In genomic region chr15:64623347-64624024, GRCh38 we compare ENCODE assay signal across 11 cellular contexts.
A peak's percentile ranks its signal among the peaks of the same experiment; 100 is the strongest.
DNase-seq lines count a peak whose midpoint lies in the region; ATAC-seq and TF ChIP-seq lines count a peak whose summit lies in the region.
"Had no signal": no experiment of that assay in that cellular context is flagged by ENCODE, and none has a peak within 500 bp of the region (broad histone marks: within the 10 kb centered on the region; RNA-seq: fewer than 3 reads in every experiment).

No MANE protein-coding gene starts in this region.

- no peaks in the 10 kb centered on the region for H3K27me3 ChIP-seq in CD8-positive, alpha-beta T cell (ENCODE audit: insufficient read depth, low read length)
- no peaks in the 10 kb centered on the region for H3K27me3 ChIP-seq in spleen (replicated peaks in 1 of 7)

- peaks cover 94% of the 10 kb centered on the region for H3K4me1 ChIP-seq in CD8-positive, alpha-beta T cell (ENCODE audit: insufficient read depth, low read length)
- peaks cover 31 to 88% (median 60%) of the 10 kb centered on the region in 6 donors for H3K4me1 ChIP-seq in spleen

- H3K9me3 Mint-ChIP-seq in CD8-positive, alpha-beta T cell: no peaks in the 10 kb centered on the region
- no peaks in the 10 kb centered on the region for H3K9me3 Mint-ChIP-seq in IgD-negative memory B cell
- H3K9me3 Mint-ChIP-seq in activated naive CD8-positive, alpha-beta T cell treated with anti-CD3 and anti-CD28 coated beads for 36 hours: no peaks in the 10 kb centered on the region

- peak overlapping the region; percentile 75 for H3K4me3 Mint-ChIP-seq in CD8-positive, alpha-beta T cell
- peak overlapping the region in 3 of 4 donors; percentile 14 to 82 (median 77) for H3K4me3 Mint-ChIP-seq in IgD-negative memory B cell
- H3K4me3 Mint-ChIP-seq in activated naive CD8-positive, alpha-beta T cell treated with anti-CD3 and anti-CD28 coated beads for 36 hours: peak overlapping the region; percentile 47

- peaks cover 92% of the 10 kb centered on the region for H3K4me1 Mint-ChIP-seq in CD8-positive, alpha-beta T cell (ENCODE audit: low read depth)
- peaks cover 35 to 50% (median 46%) of the 10 kb centered on the region in 3 donors for H3K4me1 Mint-ChIP-seq in IgD-negative memory B cell
- peaks cover 85% of the 10 kb centered on the region for H3K4me1 Mint-ChIP-seq in activated naive CD8-positive, alpha-beta T cell treated with anti-CD3 and anti-CD28 coated beads for 36 hours

- POLR2A ChIA-PET in CD8-positive, alpha-beta T cell (lab: Charles Lee): interaction anchor here (1.1 kb wide), 1 partner anchor 25 kb away, joined by 3 read pairs; no protein-coding TSS in a partner anchor

- DNase-seq in CD8-positive, alpha-beta T cell: no peak
- DNase-seq in activated naive CD8-positive, alpha-beta T cell treated with anti-CD3 and anti-CD28 coated beads for 36 hours: peak; percentile 45
- no peak for DNase-seq in spleen
- DNase-seq in NCI-H1417 treated with DMSO at 0.1 percent for 48 hours (lab: John Stamatoyannopoulos, UW): no peak
- DNase-seq in putamen (ENCODE audit: low spot score): no peak
- DNase-seq in KBM-7: no peak
- DNase-seq: NCI-H1105 treated with DMSO at 0.1 percent for 48 hours, right cardiac atrium had no signal

- H3K27me3 Mint-ChIP-seq in CD8-positive, alpha-beta T cell (ENCODE audit: low read depth): no peaks in the 10 kb centered on the region
- H3K27me3 Mint-ChIP-seq in IgD-negative memory B cell: no peaks in the 10 kb centered on the region
- H3K27me3 Mint-ChIP-seq in activated naive CD8-positive, alpha-beta T cell treated with anti-CD3 and anti-CD28 coated beads for 36 hours: no peaks in the 10 kb centered on the region

- H3K27ac ChIP-seq in CD8-positive, alpha-beta T cell (ENCODE audit: low read depth, low read length): peak overlapping the region; percentile 42
- H3K27ac ChIP-seq in spleen: peak overlapping the region in 5 of 8 donors; percentile 73 to 82 (median 78)
- H3K27ac ChIP-seq: thoracic aorta had no signal

- H3K9me3 ChIP-seq in CD8-positive, alpha-beta T cell (ENCODE audit: low read length): no peaks in the 10 kb centered on the region
- H3K9me3 ChIP-seq in spleen: no peaks in the 10 kb centered on the region
- H3K9me3 ChIP-seq: thoracic aorta had no signal

- intact Hi-C loops in CD8-positive, alpha-beta T cell (cut with DNase I, micrococcal nuclease): loop anchor here in 1 of 2 experiments (2.0 to 5.0 kb wide), 2 partner anchors 27 to 36 kb away; no protein-coding TSS in a partner anchor
- intact Hi-C loops in spleen (cut with DNase I; ENCODE audit: low total_unique reads): no loop called here

- in situ Hi-C loops in KBM-7 (cut with MboI; ENCODE audit: low pct_unique_long_range_greater_than_20kb, low sequenced_read_pairs): no loop called here

- H3K4me3 ChIP-seq in CD8-positive, alpha-beta T cell (ENCODE audit: low read depth, low read length): peak overlapping the region; percentile 26
- peak overlapping the region in 3 of 8 donors; percentile 3 to 45 (median 11) for H3K4me3 ChIP-seq in spleen
- H3K4me3 ChIP-seq: thoracic aorta had no signal

- no peak for TF ChIP-seq CTCF in CD8-positive, alpha-beta T cell (IDR thresholded peaks at IDR 0.05)
- TF ChIP-seq CTCF in spleen (IDR thresholded peaks at IDR 0.05 in 8 of 11, conservative IDR thresholded peaks at IDR 0.05 in 3 of 11): no peak

- no peaks in the 10 kb centered on the region for H3K36me3 ChIP-seq in CD8-positive, alpha-beta T cell (ENCODE audit: insufficient read depth, low read length)
- H3K36me3 ChIP-seq in spleen: peaks cover 0 to 13% (median 0%) of the 10 kb centered on the region in 6 donors

- ATAC-seq in CD8-positive, alpha-beta T cell: no peak
- no peak for ATAC-seq in GM18517 (IDR thresholded peaks at IDR 0.05; ENCODE audit: unreplicated experiment)

- WGBS in spleen, 5 donors: 40 to 55% (median 50%) methylated on average over 2 of the region's 2 CpGs

- peak overlapping the region; percentile 91 for H3K27ac Mint-ChIP-seq in CD8-positive, alpha-beta T cell
- peak overlapping the region in 2 of 3 donors; percentile 91 to 94 for H3K27ac Mint-ChIP-seq in IgD-negative memory B cell
- H3K27ac Mint-ChIP-seq in activated naive CD8-positive, alpha-beta T cell treated with anti-CD3 and anti-CD28 coated beads for 36 hours: peak overlapping the region; percentile 95

- CTCF ChIA-PET in CD8-positive, alpha-beta T cell (lab: Charles Lee): interaction anchor here (0.7 to 1.0 kb wide), 2 partner anchors 28 to 45 kb away, joined by 3 read pairs; no protein-coding TSS in a partner anchor

- no peak for TF ChIP-seq POLR2A in spleen (IDR thresholded peaks at IDR 0.05)

- peaks cover 3% of the 10 kb centered on the region for H3K36me3 Mint-ChIP-seq in CD8-positive, alpha-beta T cell
- H3K36me3 Mint-ChIP-seq in IgD-negative memory B cell: no peaks in the 10 kb centered on the region
- peaks cover 21% of the 10 kb centered on the region for H3K36me3 Mint-ChIP-seq in activated naive CD8-positive, alpha-beta T cell treated with anti-CD3 and anti-CD28 coated beads for 36 hours
